1 cellular context compared by ENCODE assay signal in genomic region chr12:48029401-48029770, GRCh38.
TF ChIP-seq lines count a peak whose summit lies in the region.

No MANE protein-coding gene starts in this region.

TF ChIP-seq in HEK293, 187 proteins besides CTCF, POLR2A, EP300 and RAD21 (continued from another document):
- TF ChIP-seq ZNF26 (tag by site-specific recombination; IDR thresholded peaks at IDR 0.05) = no peak
- TF ChIP-seq ZFHX2 (tag by site-specific recombination; conservative IDR thresholded peaks at IDR 0.05) = peak; percentile 16; the same call in 1 of the 2 replicates
